In genomic region chr11:109853156-109853776, GRCh38 we compare ENCODE assay signal across 8 cellular contexts.
DNase-seq lines count a peak whose midpoint lies in the region; ATAC-seq and TF ChIP-seq lines count a peak whose summit lies in the region.

No MANE protein-coding gene starts in this region.

- peaks cover 8% of the 10 kb centered on the region for H3K4me1 Mint-ChIP-seq in MCF 10A (ENCODE audit: insufficient read depth, unreplicated experiment)
- peaks cover 7% of the 10 kb centered on the region for H3K4me1 Mint-ChIP-seq in mesothelial cell of epicardium

- CTCF ChIA-PET in MCF 10A (lab: Yijun Ruan, JAX), result interaction anchor here (0.5 to 10.4 kb wide), 14 partner anchors 12 to 1094 kb away, joined by 3 to 116 read pairs (median 3); no protein-coding TSS in a partner anchor

- no peaks in the 10 kb centered on the region for H3K27me3 ChIP-seq in breast epithelium

- no peaks in the 10 kb centered on the region for H3K36me3 Mint-ChIP-seq in MCF 10A (ENCODE audit: insufficient read depth, unreplicated experiment)
- peaks cover 4% of the 10 kb centered on the region for H3K36me3 Mint-ChIP-seq in mesothelial cell of epicardium

- no peak overlapping the region for H3K4me3 ChIP-seq in breast epithelium

- BruUV-seq in MCF 10A (replicated peaks; lab: Mats Ljungman, UMichigan), result no TSS peak

- TF ChIP-seq POLR2A in breast epithelium (IDR thresholded peaks at IDR 0.05) (no peak), GM18505 (IDR thresholded peaks at IDR 0.05; ENCODE audit: borderline replicate concordance, extremely low read depth, insufficient read depth, insufficient read length) (no peak)

- peak; percentile 65 for ATAC-seq in HG02571 (IDR thresholded peaks at IDR 0.05; ENCODE audit: unreplicated experiment)
- ATAC-seq in GM18505 (IDR thresholded peaks at IDR 0.05; ENCODE audit: unreplicated experiment), result no peak

- POLR2A ChIA-PET in MCF 10A (lab: Yijun Ruan, JAX), result interaction anchor here (0.6 to 3.6 kb wide), 4 partner anchors 11 to 1155 kb away, joined by 3 to 14 read pairs (median 4); no protein-coding TSS in a partner anchor

- no peaks in the 10 kb centered on the region for H3K9me3 Mint-ChIP-seq in MCF 10A (ENCODE audit: unreplicated experiment)
- H3K9me3 Mint-ChIP-seq in mesothelial cell of epicardium, result peaks cover 17% of the 10 kb centered on the region

- H3K27ac Mint-ChIP-seq in MCF 10A (ENCODE audit: low read depth, unreplicated experiment), result no peak overlapping the region
- no peak overlapping the region for H3K27ac Mint-ChIP-seq in mesothelial cell of epicardium

- no peak overlapping the region for H3K27ac ChIP-seq in breast epithelium

- H3K36me3 ChIP-seq in breast epithelium, result no peaks in the 10 kb centered on the region

- TF ChIP-seq CTCF in MCF 10A (IDR thresholded peaks at IDR 0.05; ENCODE audit: unreplicated experiment) (peak; percentile 63), breast epithelium (IDR thresholded peaks at IDR 0.05) (no peak), mesothelial cell of epicardium (IDR thresholded peaks at IDR 0.05; ENCODE audit: unreplicated experiment) (peak; percentile 69)

- intact Hi-C loops in MCF 10A (cut with micrococcal nuclease), result loop anchor here (1.0 to 10.0 kb wide), 6 partner anchors 86 to 1154 kb away; partner anchors contain the start of gene ZC3H12C
- intact Hi-C loops in breast epithelium (cut with DNase I; ENCODE audit: low total_unique reads), result no loop called here

- H3K27me3 Mint-ChIP-seq in MCF 10A (ENCODE audit: insufficient read depth, unreplicated experiment) (no peaks in the 10 kb centered on the region), mesothelial cell of epicardium (ENCODE audit: low read depth) (no peaks in the 10 kb centered on the region)

- H3K4me3 Mint-ChIP-seq in MCF 10A (ENCODE audit: unreplicated experiment) (no peak overlapping the region), mesothelial cell of epicardium (no peak overlapping the region)

- H3K4me1 ChIP-seq in breast epithelium, result no peaks in the 10 kb centered on the region

- no peaks in the 10 kb centered on the region for H3K9me3 ChIP-seq in breast epithelium

- peak; percentile 73 for DNase-seq in MCF 10A (ENCODE audit: unreplicated experiment)
- DNase-seq in breast epithelium (ENCODE audit: low spot score in 2 of 2), result no peak
- peak; percentile 31 for DNase-seq in NCI-H1092 treated with DMSO at 0.1 percent for 48 hours (lab: John Stamatoyannopoulos, UW)
- DNase-seq in astrocyte of the hippocampus (ENCODE audit: low read depth, low spot score), result peak; percentile 78
- DNase-seq in mesothelial cell of epicardium (ENCODE audit: low spot score in 2 of 2, unreplicated experiment in 2 of 2), result no peak
- DNase-seq in hypothalamus (lab: John Stamatoyannopoulos, UW), result no peak

Comparison
In these comparisons a context has a peak if more than half of its experiments do, and no peak if none do; other contexts are left out.
1. DNase-seq: peak in MCF 10A (single experiment), NCI-H1092 treated with DMSO at 0.1 percent for 48 hours (single experiment) and astrocyte of the hippocampus (single experiment); none in breast epithelium (0 of 2), mesothelial cell of epicardium (0 of 2) and hypothalamus (0 of 51).
2. CTCF ChIP-seq: peak in MCF 10A (single experiment) and mesothelial cell of epicardium (single experiment); none in breast epithelium (0 of 3).